1 cellular context compared by ENCODE assay signal in the genomic region with DNA sequence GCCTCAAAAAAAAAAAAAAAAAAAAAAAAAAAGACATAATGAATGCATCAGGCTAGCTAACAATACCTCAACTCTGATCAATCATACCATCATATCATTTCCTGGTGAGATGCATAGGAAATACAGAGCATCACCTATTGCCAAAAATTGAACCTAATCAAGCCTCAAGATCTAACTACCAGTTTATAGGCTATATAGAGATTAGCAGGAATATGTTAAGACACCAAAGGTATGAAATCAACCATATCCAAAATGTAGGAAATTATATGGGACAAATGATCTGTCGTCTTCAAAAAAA.
TF ChIP-seq lines count a peak whose summit lies in the region.

No MANE protein-coding gene starts in this region.

TF ChIP-seq in GM23338, 12 proteins besides CTCF, POLR2A, EP300 and RAD21:
- TF ChIP-seq, protein P1, sequence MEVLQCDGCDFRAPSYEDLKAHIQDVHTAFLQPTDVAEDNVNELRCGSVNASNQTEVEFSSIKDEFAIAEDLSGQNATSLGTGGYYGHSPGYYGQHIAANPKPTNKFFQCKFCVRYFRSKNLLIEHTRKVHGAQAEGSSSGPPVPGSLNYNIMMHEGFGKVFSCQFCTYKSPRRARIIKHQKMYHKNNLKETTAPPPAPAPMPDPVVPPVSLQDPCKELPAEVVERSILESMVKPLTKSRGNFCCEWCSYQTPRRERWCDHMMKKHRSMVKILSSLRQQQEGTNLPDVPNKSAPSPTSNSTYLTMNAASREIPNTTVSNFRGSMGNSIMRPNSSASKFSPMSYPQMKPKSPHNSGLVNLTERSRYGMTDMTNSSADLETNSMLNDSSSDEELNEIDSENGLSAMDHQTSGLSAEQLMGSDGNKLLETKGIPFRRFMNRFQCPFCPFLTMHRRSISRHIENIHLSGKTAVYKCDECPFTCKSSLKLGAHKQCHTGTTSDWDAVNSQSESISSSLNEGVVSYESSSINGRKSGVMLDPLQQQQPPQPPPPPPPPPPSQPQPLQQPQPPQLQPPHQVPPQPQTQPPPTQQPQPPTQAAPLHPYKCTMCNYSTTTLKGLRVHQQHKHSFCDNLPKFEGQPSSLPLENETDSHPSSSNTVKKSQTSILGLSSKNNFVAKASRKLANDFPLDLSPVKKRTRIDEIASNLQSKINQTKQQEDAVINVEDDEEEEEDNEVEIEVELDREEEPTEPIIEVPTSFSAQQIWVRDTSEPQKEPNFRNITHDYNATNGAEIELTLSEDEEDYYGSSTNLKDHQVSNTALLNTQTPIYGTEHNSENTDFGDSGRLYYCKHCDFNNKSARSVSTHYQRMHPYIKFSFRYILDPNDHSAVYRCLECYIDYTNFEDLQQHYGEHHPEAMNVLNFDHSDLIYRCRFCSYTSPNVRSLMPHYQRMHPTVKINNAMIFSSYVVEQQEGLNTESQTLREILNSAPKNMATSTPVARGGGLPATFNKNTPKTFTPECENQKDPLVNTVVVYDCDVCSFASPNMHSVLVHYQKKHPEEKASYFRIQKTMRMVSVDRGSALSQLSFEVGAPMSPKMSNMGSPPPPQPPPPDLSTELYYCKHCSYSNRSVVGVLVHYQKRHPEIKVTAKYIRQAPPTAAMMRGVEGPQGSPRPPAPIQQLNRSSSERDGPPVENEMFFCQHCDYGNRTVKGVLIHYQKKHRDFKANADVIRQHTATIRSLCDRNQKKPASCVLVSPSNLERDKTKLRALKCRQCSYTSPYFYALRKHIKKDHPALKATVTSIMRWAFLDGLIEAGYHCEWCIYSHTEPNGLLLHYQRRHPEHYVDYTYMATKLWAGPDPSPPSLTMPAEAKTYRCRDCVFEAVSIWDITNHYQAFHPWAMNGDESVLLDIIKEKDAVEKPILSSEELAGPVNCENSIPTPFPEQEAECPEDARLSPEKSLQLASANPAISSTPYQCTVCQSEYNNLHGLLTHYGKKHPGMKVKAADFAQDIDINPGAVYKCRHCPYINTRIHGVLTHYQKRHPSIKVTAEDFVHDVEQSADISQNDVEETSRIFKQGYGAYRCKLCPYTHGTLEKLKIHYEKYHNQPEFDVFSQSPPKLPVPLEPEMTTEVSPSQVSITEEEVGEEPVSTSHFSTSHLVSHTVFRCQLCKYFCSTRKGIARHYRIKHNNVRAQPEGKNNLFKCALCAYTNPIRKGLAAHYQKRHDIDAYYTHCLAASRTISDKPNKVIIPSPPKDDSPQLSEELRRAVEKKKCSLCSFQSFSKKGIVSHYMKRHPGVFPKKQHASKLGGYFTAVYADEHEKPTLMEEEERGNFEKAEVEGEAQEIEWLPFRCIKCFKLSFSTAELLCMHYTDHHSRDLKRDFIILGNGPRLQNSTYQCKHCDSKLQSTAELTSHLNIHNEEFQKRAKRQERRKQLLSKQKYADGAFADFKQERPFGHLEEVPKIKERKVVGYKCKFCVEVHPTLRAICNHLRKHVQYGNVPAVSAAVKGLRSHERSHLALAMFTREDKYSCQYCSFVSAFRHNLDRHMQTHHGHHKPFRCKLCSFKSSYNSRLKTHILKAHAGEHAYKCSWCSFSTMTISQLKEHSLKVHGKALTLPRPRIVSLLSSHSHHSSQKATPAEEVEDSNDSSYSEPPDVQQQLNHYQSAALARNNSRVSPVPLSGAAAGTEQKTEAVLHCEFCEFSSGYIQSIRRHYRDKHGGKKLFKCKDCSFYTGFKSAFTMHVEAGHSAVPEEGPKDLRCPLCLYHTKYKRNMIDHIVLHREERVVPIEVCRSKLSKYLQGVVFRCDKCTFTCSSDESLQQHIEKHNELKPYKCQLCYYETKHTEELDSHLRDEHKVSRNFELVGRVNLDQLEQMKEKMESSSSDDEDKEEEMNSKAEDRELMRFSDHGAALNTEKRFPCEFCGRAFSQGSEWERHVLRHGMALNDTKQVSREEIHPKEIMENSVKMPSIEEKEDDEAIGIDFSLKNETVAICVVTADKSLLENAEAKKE (CRISPR knock-in tag; IDR thresholded peaks at IDR 0.05) = no peak
- TF ChIP-seq ZNF114 (CRISPR knock-in tag; IDR thresholded peaks at IDR 0.05) (no peak), CREB1 (CRISPR knock-in tag; IDR thresholded peaks at IDR 0.05; ENCODE audit: low read depth) (no peak), EZH2 (IDR thresholded peaks at IDR 0.05; ENCODE audit: low read depth, unreplicated experiment) (no peak), POLR2AphosphoS5 (IDR thresholded peaks at IDR 0.05; ENCODE audit: low read depth) (no peak), JUNB (IDR thresholded peaks at IDR 0.05; ENCODE audit: unreplicated experiment) (no peak), EZH2phosphoT487 (IDR thresholded peaks at IDR 0.05; ENCODE audit: unreplicated experiment) (no peak), ZNF331 (CRISPR knock-in tag; IDR thresholded peaks at IDR 0.05; ENCODE audit: low read depth) (no peak), STAT1 (IDR thresholded peaks at IDR 0.05; ENCODE audit: unreplicated experiment) (no peak)
- TF ChIP-seq, protein P2, sequence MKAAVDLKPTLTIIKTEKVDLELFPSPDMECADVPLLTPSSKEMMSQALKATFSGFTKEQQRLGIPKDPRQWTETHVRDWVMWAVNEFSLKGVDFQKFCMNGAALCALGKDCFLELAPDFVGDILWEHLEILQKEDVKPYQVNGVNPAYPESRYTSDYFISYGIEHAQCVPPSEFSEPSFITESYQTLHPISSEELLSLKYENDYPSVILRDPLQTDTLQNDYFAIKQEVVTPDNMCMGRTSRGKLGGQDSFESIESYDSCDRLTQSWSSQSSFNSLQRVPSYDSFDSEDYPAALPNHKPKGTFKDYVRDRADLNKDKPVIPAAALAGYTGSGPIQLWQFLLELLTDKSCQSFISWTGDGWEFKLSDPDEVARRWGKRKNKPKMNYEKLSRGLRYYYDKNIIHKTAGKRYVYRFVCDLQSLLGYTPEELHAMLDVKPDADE (IDR thresholded peaks at IDR 0.05) = no peak
- TF ChIP-seq, protein P3, sequence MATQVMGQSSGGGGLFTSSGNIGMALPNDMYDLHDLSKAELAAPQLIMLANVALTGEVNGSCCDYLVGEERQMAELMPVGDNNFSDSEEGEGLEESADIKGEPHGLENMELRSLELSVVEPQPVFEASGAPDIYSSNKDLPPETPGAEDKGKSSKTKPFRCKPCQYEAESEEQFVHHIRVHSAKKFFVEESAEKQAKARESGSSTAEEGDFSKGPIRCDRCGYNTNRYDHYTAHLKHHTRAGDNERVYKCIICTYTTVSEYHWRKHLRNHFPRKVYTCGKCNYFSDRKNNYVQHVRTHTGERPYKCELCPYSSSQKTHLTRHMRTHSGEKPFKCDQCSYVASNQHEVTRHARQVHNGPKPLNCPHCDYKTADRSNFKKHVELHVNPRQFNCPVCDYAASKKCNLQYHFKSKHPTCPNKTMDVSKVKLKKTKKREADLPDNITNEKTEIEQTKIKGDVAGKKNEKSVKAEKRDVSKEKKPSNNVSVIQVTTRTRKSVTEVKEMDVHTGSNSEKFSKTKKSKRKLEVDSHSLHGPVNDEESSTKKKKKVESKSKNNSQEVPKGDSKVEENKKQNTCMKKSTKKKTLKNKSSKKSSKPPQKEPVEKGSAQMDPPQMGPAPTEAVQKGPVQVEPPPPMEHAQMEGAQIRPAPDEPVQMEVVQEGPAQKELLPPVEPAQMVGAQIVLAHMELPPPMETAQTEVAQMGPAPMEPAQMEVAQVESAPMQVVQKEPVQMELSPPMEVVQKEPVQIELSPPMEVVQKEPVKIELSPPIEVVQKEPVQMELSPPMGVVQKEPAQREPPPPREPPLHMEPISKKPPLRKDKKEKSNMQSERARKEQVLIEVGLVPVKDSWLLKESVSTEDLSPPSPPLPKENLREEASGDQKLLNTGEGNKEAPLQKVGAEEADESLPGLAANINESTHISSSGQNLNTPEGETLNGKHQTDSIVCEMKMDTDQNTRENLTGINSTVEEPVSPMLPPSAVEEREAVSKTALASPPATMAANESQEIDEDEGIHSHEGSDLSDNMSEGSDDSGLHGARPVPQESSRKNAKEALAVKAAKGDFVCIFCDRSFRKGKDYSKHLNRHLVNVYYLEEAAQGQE (IDR thresholded peaks at IDR 0.05; ENCODE audit: unreplicated experiment) = no peak
